In genomic region chr13:62847520-62847919, GRCh38 we compare ENCODE assay signal across 19 cellular contexts.
"Had no signal": no experiment of that assay in that cellular context is flagged by ENCODE, and none has a peak within 500 bp of the region (broad histone marks: within the 10 kb centered on the region; RNA-seq: fewer than 3 reads in every experiment).

No MANE protein-coding gene starts in this region.

- ATAC-seq: K562, Panc1, PC-3, T-cell had no signal

- DNase-seq: Kasumi-1, MM.1S, NCI-H1092 treated with DMSO at 0.1 percent for 48 hours, NCI-H1694, NCI-H187 treated with DMSO at 0.1 percent for 48 hours, NCI-H2029 treated with DMSO at 0.1 percent for 48 hours, NCI-H2171, NCI-H226, NCI-H446, NCI-H510A, NCI-H524 treated with DMSO at 0.1 percent for 48 hours, NCI-H774, PC-3, SHP77, SK-N-SH, SW 1271, T-cell had no signal
